ENCODE assay signal across 9 cellular contexts in genomic region chr1:226814751-226815496, GRCh38. TPM values are rescaled to one million over a fixed set of nuclear protein-coding genes. Genes with fewer than 3 reads are reported as not detected.
DNase-seq lines count a peak whose midpoint lies in the region; ATAC-seq, FAIRE-seq and TF ChIP-seq lines count a peak whose summit lies in the region.
"Had no signal": no experiment of that assay in that cellular context is flagged by ENCODE, and none has a peak within 500 bp of the region (broad histone marks: within the 10 kb centered on the region; RNA-seq: fewer than 3 reads in every experiment).

No MANE protein-coding gene starts in this region.

- POLR2A ChIA-PET in endothelial cell of umbilical vein (lab: Charles Lee) = interaction anchor here (0.9 to 1.6 kb wide), 3 partner anchors 10 to 75 kb away, joined by 3 to 10 read pairs (median 4); partner anchors contain the start of gene ITPKB
- POLR2A ChIA-PET in naive thymus-derived CD4-positive, alpha-beta T cell (lab: Charles Lee) = interaction anchor here (1.1 to 1.6 kb wide), 2 partner anchors 82 to 182 kb away, joined by 3 read pairs; no protein-coding TSS in a partner anchor

- CTCF ChIA-PET in endothelial cell of umbilical vein (lab: Charles Lee) = interaction anchor here (0.6 to 2.2 kb wide), 22 partner anchors 8 to 407 kb away, joined by 3 to 12 read pairs (median 4); partner anchors contain the start of genes ITPKB and PARP1
- CTCF ChIA-PET in naive thymus-derived CD4-positive, alpha-beta T cell (lab: Charles Lee) = interaction anchor here (0.6 to 1.5 kb wide), 5 partner anchors 9 to 173 kb away, joined by 3 to 4 read pairs (median 3); no protein-coding TSS in a partner anchor

- no peak overlapping the region for H2AFZ ChIP-seq in endothelial cell of umbilical vein (ENCODE audit: low read depth, low read length)

- dilution Hi-C loops in endothelial cell of umbilical vein (cut with MboI; ENCODE audit: extremely low pct_ligation_motif_present, low sequenced_read_pairs) = no loop called here

- TF ChIP-seq POLR2A in endothelial cell of umbilical vein (IDR thresholded peaks at IDR 0.05; ENCODE audit: low read depth, low read length) = no peak

- intact Hi-C loops in endothelial cell of umbilical vein (cut with micrococcal nuclease) = loop anchor here (1.0 kb wide), 4 partner anchors 16 to 151 kb away; partner anchors contain the start of gene ITPKB
- intact Hi-C loops in naive thymus-derived CD4-positive, alpha-beta T cell (cut with micrococcal nuclease) = loop anchor here in 1 of 2 donors (2.0 kb wide), 1 partner anchor 16 kb away; no protein-coding TSS in a partner anchor
- intact Hi-C loops in CD14-positive monocyte (cut with micrococcal nuclease) = no loop called here

- H3K27ac Mint-ChIP-seq in naive thymus-derived CD4-positive, alpha-beta T cell = peak overlapping the region in 6 of 9 donors; percentile 5 to 80 (median 32)
- H3K27ac Mint-ChIP-seq in CD14-positive monocyte = no peak overlapping the region
- H3K27ac Mint-ChIP-seq: IgD-negative memory B cell had no signal

- H3K27me3 Mint-ChIP-seq in naive thymus-derived CD4-positive, alpha-beta T cell = peaks cover 0 to 11% (median 0%) of the 10 kb centered on the region in 5 donors
- H3K27me3 Mint-ChIP-seq in CD14-positive monocyte (ENCODE audit: low read depth in 3 of 3) = peaks cover 2 to 12% (median 2%) of the 10 kb centered on the region in 3 donors

- H3K36me3 Mint-ChIP-seq in naive thymus-derived CD4-positive, alpha-beta T cell = peaks cover 0 to 3% (median 0%) of the 10 kb centered on the region in 5 donors
- H3K36me3 Mint-ChIP-seq in CD14-positive monocyte = no peaks in the 10 kb centered on the region
- H3K36me3 Mint-ChIP-seq: IgD-negative memory B cell had no signal

- peak overlapping the region; percentile 45 for H3K4me2 ChIP-seq in endothelial cell of umbilical vein (ENCODE audit: insufficient read depth, low read length)

- peak overlapping the region; percentile 95 for H3K27ac ChIP-seq in endothelial cell of umbilical vein (ENCODE audit: insufficient read depth, low read depth, low read length)
- no peak overlapping the region for H3K27ac ChIP-seq in naive thymus-derived CD4-positive, alpha-beta T cell (ENCODE audit: low read depth, low read length)

- FAIRE-seq in endothelial cell of umbilical vein (lab: Jason Lieb, UNC) = peak; percentile 99

- no peaks in the 10 kb centered on the region for H4K20me1 ChIP-seq in endothelial cell of umbilical vein (replicated peaks; ENCODE audit: control insufficient read depth, extremely low read depth, insufficient read depth, low read length)

- TF ChIP-seq CTCF in endothelial cell of umbilical vein (IDR thresholded peaks at IDR 0.05; ENCODE audit: extremely low read depth in 1 of 2, insufficient read depth in 1 of 2, low read depth in 1 of 2, low read length in 2 of 2) (no peak), CD14-positive monocyte (IDR thresholded peaks at IDR 0.05) (no peak)

- no peaks in the 10 kb centered on the region for H3K27me3 ChIP-seq in endothelial cell of umbilical vein (ENCODE audit: control insufficient read depth in 2 of 2, insufficient read depth in 2 of 2, low read length in 2 of 2)
- H3K27me3 ChIP-seq in naive thymus-derived CD4-positive, alpha-beta T cell (ENCODE audit: control insufficient read depth in 2 of 2, insufficient read depth in 2 of 2, low read length in 2 of 2) = no peaks in the 10 kb centered on the region

- peaks cover 0 to 19% (median 16%) of the 10 kb centered on the region in 7 donors for H3K4me1 Mint-ChIP-seq in naive thymus-derived CD4-positive, alpha-beta T cell
- H3K4me1 Mint-ChIP-seq in CD14-positive monocyte = no peaks in the 10 kb centered on the region
- H3K4me1 Mint-ChIP-seq: IgD-negative memory B cell had no signal

- no peaks in the 10 kb centered on the region for H3K9me1 ChIP-seq in endothelial cell of umbilical vein (replicated peaks; ENCODE audit: control insufficient read depth, extremely low read depth, insufficient read depth, low read length)

- ATAC-seq in naive thymus-derived CD4-positive, alpha-beta T cell = no peak
- no peak for ATAC-seq in GM18519 (IDR thresholded peaks at IDR 0.05; ENCODE audit: low FRiP score, unreplicated experiment)

- H3K79me2 ChIP-seq in endothelial cell of umbilical vein (ENCODE audit: control insufficient read depth, insufficient read depth, low read length) = no peaks in the 10 kb centered on the region

- peak overlapping the region in 2 of 10 donors; percentile 8 to 46 for H3K4me3 Mint-ChIP-seq in naive thymus-derived CD4-positive, alpha-beta T cell
- no peak overlapping the region for H3K4me3 Mint-ChIP-seq in CD14-positive monocyte
- H3K4me3 Mint-ChIP-seq: IgD-negative memory B cell had no signal

- no peak overlapping the region for H3K4me3 ChIP-seq in endothelial cell of umbilical vein (replicated peaks in 1 of 3; ENCODE audit: insufficient read depth in 1 of 3, low read depth in 1 of 3, low read length in 3 of 3)
- H3K4me3 ChIP-seq in naive thymus-derived CD4-positive, alpha-beta T cell (ENCODE audit: low read length) = no peak overlapping the region

- H3K9me3 ChIP-seq in endothelial cell of umbilical vein (replicated peaks; ENCODE audit: control insufficient read depth, insufficient read depth, low read length) = no peaks in the 10 kb centered on the region
- H3K9me3 ChIP-seq in naive thymus-derived CD4-positive, alpha-beta T cell (ENCODE audit: control insufficient read depth in 2 of 3, low read length in 3 of 3) = no peaks in the 10 kb centered on the region

- H3K36me3 ChIP-seq in endothelial cell of umbilical vein (ENCODE audit: control insufficient read depth in 2 of 2, extremely low read depth in 1 of 2, insufficient read depth in 2 of 2, low read length in 2 of 2) = no peaks in the 10 kb centered on the region
- H3K36me3 ChIP-seq in naive thymus-derived CD4-positive, alpha-beta T cell (ENCODE audit: control insufficient read depth in 2 of 3, insufficient read depth in 3 of 3, low read length in 3 of 3) = no peaks in the 10 kb centered on the region

- DNase-seq in H4 (ENCODE audit: low spot score) (peak; percentile 91), NCI-H82 (lab: John Stamatoyannopoulos, UW) (peak; percentile 48), endothelial cell of umbilical vein (ENCODE audit: low read depth, low spot score) (peak; percentile 96), CD14-positive monocyte (ENCODE audit: low spot score) (no peak), ecto neural progenitor cell (ENCODE audit: low spot score) (no peak)
- no peak for DNase-seq in naive thymus-derived CD4-positive, alpha-beta T cell
- no peak for DNase-seq in stimulated activated CD4-positive, alpha-beta T cell treated with anti-CD3 and anti-CD28 coated beads, Interleukin-1b, Interleukin-23, amount 100 ng/mL, for 48 hours

- BruUV-seq in endothelial cell of umbilical vein (replicated peaks; lab: Mats Ljungman, UMichigan) = TSS peak; percentile 99

- H3K4me1 ChIP-seq in endothelial cell of umbilical vein (ENCODE audit: control insufficient read depth, extremely low read depth, insufficient read depth, low read length) = peaks cover 46% of the 10 kb centered on the region
- H3K4me1 ChIP-seq in naive thymus-derived CD4-positive, alpha-beta T cell (ENCODE audit: control insufficient read depth in 2 of 2, insufficient read depth in 2 of 2, low read length in 2 of 2) = peaks cover 0 to 9% of the 10 kb centered on the region in 2 donors

- peak overlapping the region; percentile 67 for H3K9ac ChIP-seq in endothelial cell of umbilical vein (replicated peaks; ENCODE audit: extremely low read depth, insufficient read depth, low read length)

- H3K9me3 Mint-ChIP-seq in naive thymus-derived CD4-positive, alpha-beta T cell = peaks cover 0 to 4% (median 0%) of the 10 kb centered on the region in 11 donors
- H3K9me3 Mint-ChIP-seq in CD14-positive monocyte = peaks cover 0 to 5% (median 0%) of the 10 kb centered on the region in 7 donors
- H3K9me3 Mint-ChIP-seq: IgD-negative memory B cell had no signal

TF ChIP-seq in endothelial cell of umbilical vein, 7 proteins besides CTCF, POLR2A, EP300 and RAD21:
- TF ChIP-seq MAX (IDR thresholded peaks at IDR 0.05; ENCODE audit: insufficient read depth, insufficient read length) (no peak), JUN (IDR thresholded peaks at IDR 0.05; ENCODE audit: borderline replicate concordance, insufficient read depth, insufficient read length, low read depth) (peak; percentile 93), EZH2 (IDR thresholded peaks at IDR 0.05; ENCODE audit: borderline replicate concordance, low read depth, low read length, severe bottlenecking) (no peak), MYC (IDR thresholded peaks at IDR 0.05; ENCODE audit: low read depth, low read length) (peak; percentile 64), GATA2 (IDR thresholded peaks at IDR 0.05; ENCODE audit: insufficient read depth, insufficient read length, low read depth, low read length) (no peak), POLR2AphosphoS5 (IDR thresholded peaks at IDR 0.05; ENCODE audit: insufficient read depth, low read depth, low read length) (peak; percentile 95), FOS (IDR thresholded peaks at IDR 0.05; ENCODE audit: borderline replicate concordance, insufficient read depth, low read length) (peak; percentile 99)

RNA-seq across cellular contexts. Expression of gene PSEN2, which starts 55.5 kb away (rescaled TPM):
- 9.5 and 24.2 TPM in 2 replicates for total RNA-seq in H4 (2014; rRNA removed; shearing (Covaris generic))
- total RNA-seq in endothelial cell of umbilical vein = 12.5 and 17.1 TPM in 2 replicates
- 18.1 and 19.3 TPM in 2 replicates for polyA plus RNA-seq in endothelial cell of umbilical vein
- 10.4 TPM in 2 replicates for polyA plus RNA-seq in endothelial cell of umbilical vein (2011; cell fraction: cytosol; rRNA removed)
- polyA plus RNA-seq in endothelial cell of umbilical vein (2011; cell fraction: nucleus; rRNA removed) = 18.3 and 19.6 TPM in 2 replicates
- polyA plus RNA-seq in endothelial cell of umbilical vein (2012) = 7.9 and 9.5 TPM in 2 replicates
- polyA minus RNA-seq in endothelial cell of umbilical vein = 23.9 and 29.4 TPM in 2 replicates
- polyA minus RNA-seq in endothelial cell of umbilical vein (2011; cell fraction: cytosol; rRNA and poly(A)+ RNA removed) = 14.2 TPM
- polyA minus RNA-seq in endothelial cell of umbilical vein (2011; cell fraction: nucleus; rRNA and poly(A)+ RNA removed) = 11.6 and 11.8 TPM in 2 replicates
- total RNA-seq in naive thymus-derived CD4-positive, alpha-beta T cell = 10 to 100 TPM in 1 of 5 experiments, 1 to 10 TPM in 3, under 1 TPM in 1; 0.70 to 10.3 (median 3.7) TPM
- 1 to 10 TPM in 1 of 2 donors, under 1 TPM in 1; 0.17 to 1.1 TPM for polyA plus RNA-seq in naive thymus-derived CD4-positive, alpha-beta T cell
- 10 to 100 TPM; 11.4 to 11.8 TPM for polyA plus RNA-seq in CD14-positive monocyte

Comparison
In these comparisons a context has a peak if more than half of its experiments do, and no peak if none do; other contexts are left out.
1. DNase-seq: peak in H4 (single experiment), NCI-H82 (single experiment) and endothelial cell of umbilical vein (single experiment); none in naive thymus-derived CD4-positive, alpha-beta T cell (0 of 9), stimulated activated CD4-positive, alpha-beta T cell treated with anti-CD3 and anti-CD28 coated beads, Interleukin-1b, Interleukin-23, amount 100 ng/mL, for 48 hours (single experiment), CD14-positive monocyte (single experiment) and ecto neural progenitor cell (single experiment).
2. H3K27ac Mint-ChIP-seq: peak in naive thymus-derived CD4-positive, alpha-beta T cell (6 of 9); none in CD14-positive monocyte (0 of 7).